ENCODE assay signal across 22 cellular contexts in genomic region chr4:177222776-177223175, GRCh38.
"Had no signal": no experiment of that assay in that cellular context is flagged by ENCODE, and none has a peak within 500 bp of the region (broad histone marks: within the 10 kb centered on the region; RNA-seq: fewer than 3 reads in every experiment).

No MANE protein-coding gene starts in this region.

- H3K4me3 ChIP-seq: colonic mucosa, lower lobe of right lung, tibial nerve had no signal

- H3K27me3 ChIP-seq: colonic mucosa, tibial nerve had no signal

- H3K9me3 Mint-ChIP-seq: activated CD4-positive, alpha-beta memory T cell treated with anti-CD3 and anti-CD28 coated beads, Interleukin-2, amount 10 ng/mL, durations not matched to agents 7 days and 5 days; activated naive CD8-positive, alpha-beta T cell treated with anti-CD3 and anti-CD28 coated beads, Interleukin-2, amount 10 ng/mL, durations not matched to agents 7 days and 5 days; central memory CD8-positive, alpha-beta T cell; endodermal cell; natural killer cell treated with Interleukin-12 subunit alpha and Interleukin-12 subunit beta and Interleukin-15 and Interleukin-18, amount 100 ng/mL, for 72 hours had no signal

- H3K4me1 ChIP-seq: colonic mucosa, lower lobe of right lung, tibial nerve had no signal

- H3K4me1 Mint-ChIP-seq: activated naive CD8-positive, alpha-beta T cell treated with anti-CD3 and anti-CD28 coated beads, Interleukin-2, amount 10 ng/mL, durations not matched to agents 7 days and 5 days; central memory CD8-positive, alpha-beta T cell had no signal

- ATAC-seq: activated CD8-positive, alpha-beta memory T cell treated with anti-CD3 and anti-CD28 coated beads, Interleukin-2, amount 10 ng/mL, durations not matched to agents 7 days and 5 days; lower lobe of right lung; natural killer cell treated with Interleukin-12 subunit alpha and Interleukin-12 subunit beta and Interleukin-15 and Interleukin-18, amount 100 ng/mL, for 72 hours; stimulated activated naive CD8-positive, alpha-beta T cell treated with anti-CD3 and anti-CD28 coated beads, Interleukin-15, Interleukin-2, amounts not matched to agents 100 U/mL and 50 U/mL, for 24 hours had no signal

- H3K27ac ChIP-seq: colonic mucosa, epithelial cell of prostate, lower lobe of right lung, tibial nerve had no signal

- H3K36me3 ChIP-seq: colonic mucosa, lower lobe of right lung, tibial nerve had no signal

- H3K27ac Mint-ChIP-seq: activated CD4-positive, alpha-beta memory T cell treated with anti-CD3 and anti-CD28 coated beads, Interleukin-2, amount 10 ng/mL, durations not matched to agents 7 days and 5 days; activated CD8-positive, alpha-beta memory T cell treated with anti-CD3 and anti-CD28 coated beads, Interleukin-2, amount 10 ng/mL, durations not matched to agents 7 days and 5 days; activated naive CD8-positive, alpha-beta T cell treated with anti-CD3 and anti-CD28 coated beads, Interleukin-2, amount 10 ng/mL, durations not matched to agents 7 days and 5 days; endodermal cell; natural killer cell treated with Interleukin-12 subunit alpha and Interleukin-12 subunit beta and Interleukin-15 and Interleukin-18, amount 100 ng/mL, for 72 hours had no signal

- H3K4me3 Mint-ChIP-seq: activated CD4-positive, alpha-beta memory T cell treated with anti-CD3 and anti-CD28 coated beads, Interleukin-2, amount 10 ng/mL, durations not matched to agents 7 days and 5 days; activated CD8-positive, alpha-beta memory T cell treated with anti-CD3 and anti-CD28 coated beads, Interleukin-2, amount 10 ng/mL, durations not matched to agents 7 days and 5 days; activated naive CD8-positive, alpha-beta T cell treated with anti-CD3 and anti-CD28 coated beads, Interleukin-2, amount 10 ng/mL, durations not matched to agents 7 days and 5 days; central memory CD8-positive, alpha-beta T cell; endodermal cell; natural killer cell treated with Interleukin-12 subunit alpha and Interleukin-12 subunit beta and Interleukin-15 and Interleukin-18, amount 100 ng/mL, for 72 hours had no signal

- DNase-seq: activated CD4-positive, alpha-beta memory T cell treated with anti-CD3 and anti-CD28 coated beads, Interleukin-2, amount 10 ng/mL, durations not matched to agents 7 days and 5 days; activated CD8-positive, alpha-beta memory T cell treated with anti-CD3 and anti-CD28 coated beads, Interleukin-2, amount 10 ng/mL, durations not matched to agents 7 days and 5 days; activated naive CD4-positive, alpha-beta T cell; activated naive CD8-positive, alpha-beta T cell treated with anti-CD3 and anti-CD28 coated beads, Interleukin-2, amount 10 ng/mL, durations not matched to agents 7 days and 5 days; amygdala; colonic mucosa; endodermal cell; foreskin melanocyte; head of caudate nucleus; lower lobe of right lung; nucleus accumbens; posterior cingulate gyrus; retina; stimulated activated CD4-positive, alpha-beta T cell treated with anti-CD3 and anti-CD28 coated beads, Interleukin-12 subunit alpha, Interleukin-12 subunit beta, amount 100 ng/mL, for 4 hours; stimulated activated CD4-positive, alpha-beta T cell treated with anti-CD3 and anti-CD28 coated beads, Interleukin-2, amount 100 ng/mL, for 24 hours; stimulated activated naive CD8-positive, alpha-beta T cell treated with anti-CD3 and anti-CD28 coated beads, Interleukin-15, Interleukin-2, amounts not matched to agents 100 U/mL and 50 U/mL, for 24 hours; substantia nigra; SW 1271 had no signal

- H3K9me3 ChIP-seq: colonic mucosa, lower lobe of right lung, tibial nerve had no signal

- H3K36me3 Mint-ChIP-seq: activated CD8-positive, alpha-beta memory T cell treated with anti-CD3 and anti-CD28 coated beads, Interleukin-2, amount 10 ng/mL, durations not matched to agents 7 days and 5 days; activated naive CD8-positive, alpha-beta T cell treated with anti-CD3 and anti-CD28 coated beads, Interleukin-2, amount 10 ng/mL, durations not matched to agents 7 days and 5 days; natural killer cell treated with Interleukin-12 subunit alpha and Interleukin-12 subunit beta and Interleukin-15 and Interleukin-18, amount 100 ng/mL, for 72 hours had no signal
